In genomic region chr13:73210218-73210883, GRCh38 we compare ENCODE assay signal across 1 cellular context.
A peak's percentile ranks its signal among the peaks of the same experiment; 100 is the strongest.
TF ChIP-seq lines count a peak whose summit lies in the region.

No MANE protein-coding gene starts in this region.

TF ChIP-seq in HCT116, 20 proteins besides CTCF, POLR2A, EP300 and RAD21 (continued from another document):
- TF ChIP-seq, protein P1, sequence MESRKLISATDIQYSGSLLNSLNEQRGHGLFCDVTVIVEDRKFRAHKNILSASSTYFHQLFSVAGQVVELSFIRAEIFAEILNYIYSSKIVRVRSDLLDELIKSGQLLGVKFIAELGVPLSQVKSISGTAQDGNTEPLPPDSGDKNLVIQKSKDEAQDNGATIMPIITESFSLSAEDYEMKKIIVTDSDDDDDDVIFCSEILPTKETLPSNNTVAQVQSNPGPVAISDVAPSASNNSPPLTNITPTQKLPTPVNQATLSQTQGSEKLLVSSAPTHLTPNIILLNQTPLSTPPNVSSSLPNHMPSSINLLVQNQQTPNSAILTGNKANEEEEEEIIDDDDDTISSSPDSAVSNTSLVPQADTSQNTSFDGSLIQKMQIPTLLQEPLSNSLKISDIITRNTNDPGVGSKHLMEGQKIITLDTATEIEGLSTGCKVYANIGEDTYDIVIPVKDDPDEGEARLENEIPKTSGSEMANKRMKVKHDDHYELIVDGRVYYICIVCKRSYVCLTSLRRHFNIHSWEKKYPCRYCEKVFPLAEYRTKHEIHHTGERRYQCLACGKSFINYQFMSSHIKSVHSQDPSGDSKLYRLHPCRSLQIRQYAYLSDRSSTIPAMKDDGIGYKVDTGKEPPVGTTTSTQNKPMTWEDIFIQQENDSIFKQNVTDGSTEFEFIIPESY (IDR thresholded peaks at IDR 0.05; ENCODE audit: extremely low read depth, insufficient replicate concordance, low read length), result no peak
- TF ChIP-seq JUND (IDR thresholded peaks at IDR 0.05), result 0 out of 2 replicates have a peak, but pooled peaks have one; percentile 12
- no peak for TF ChIP-seq TCF7L2 (IDR thresholded peaks at IDR 0.05; ENCODE audit: borderline replicate concordance, extremely low read depth, insufficient read depth, insufficient read length)
- no peak for TF ChIP-seq MAX (IDR thresholded peaks at IDR 0.05)
- TF ChIP-seq EZH2phosphoT487 (IDR thresholded peaks at IDR 0.05; ENCODE audit: borderline replicate concordance), result no peak
- TF ChIP-seq ZNF274 (IDR thresholded peaks at IDR 0.05; ENCODE audit: low read depth, low read length), result no peak
- TF ChIP-seq, protein P2, sequence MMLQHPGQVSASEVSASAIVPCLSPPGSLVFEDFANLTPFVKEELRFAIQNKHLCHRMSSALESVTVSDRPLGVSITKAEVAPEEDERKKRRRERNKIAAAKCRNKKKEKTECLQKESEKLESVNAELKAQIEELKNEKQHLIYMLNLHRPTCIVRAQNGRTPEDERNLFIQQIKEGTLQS (IDR thresholded peaks at IDR 0.05), result no peak
- TF ChIP-seq SRF (IDR thresholded peaks at IDR 0.05; ENCODE audit: low read depth), result no peak
